In the genomic region with DNA sequence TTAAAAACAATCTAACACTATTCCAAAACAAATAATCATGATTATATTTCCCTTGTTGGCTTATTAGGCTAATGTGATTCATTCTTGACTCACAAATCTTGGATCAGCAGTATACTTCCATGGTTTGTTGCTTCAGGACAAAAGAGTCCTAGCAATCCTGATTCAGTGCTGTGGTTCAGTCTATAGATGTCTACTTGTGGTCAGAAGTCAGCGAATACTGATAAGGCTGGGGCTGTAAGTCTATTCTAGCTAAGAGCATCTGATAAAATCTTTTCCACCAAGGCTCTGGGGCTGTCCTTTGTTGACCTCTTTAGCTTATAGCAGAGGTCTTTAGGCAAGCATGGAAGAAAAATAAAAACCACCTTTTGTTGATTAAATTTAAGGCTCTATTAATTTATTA, we compare ENCODE assay signal across 11 cellular contexts. TPM values are rescaled to one million over a fixed set of nuclear protein-coding genes. Genes with fewer than 3 reads are reported as not detected.
DNase-seq lines count a peak whose midpoint lies in the region; ATAC-seq and TF ChIP-seq lines count a peak whose summit lies in the region.
"Had no signal": no experiment of that assay in that cellular context is flagged by ENCODE, and none has a peak within 500 bp of the region (broad histone marks: within the 10 kb centered on the region; RNA-seq: fewer than 3 reads in every experiment).

No MANE protein-coding gene starts in this region.

- ATAC-seq in esophagus mucosa (peak; percentile 80), HG03520 (IDR thresholded peaks at IDR 0.05; ENCODE audit: unreplicated experiment) (no peak)

- no peaks in the 10 kb centered on the region for H3K27me3 Mint-ChIP-seq in activated CD4-positive, alpha-beta T cell treated with anti-CD3 and anti-CD28 coated beads, Interleukin-2, amount 10 ng/mL, durations not matched to agents 24 days and 14 days

- H3K4me3 Mint-ChIP-seq in activated CD4-positive, alpha-beta T cell treated with anti-CD3 and anti-CD28 coated beads, Interleukin-2, amount 10 ng/mL, durations not matched to agents 24 days and 14 days = no peak overlapping the region
- H3K4me3 Mint-ChIP-seq: nephron had no signal

- H3K36me3 Mint-ChIP-seq in activated CD4-positive, alpha-beta T cell treated with anti-CD3 and anti-CD28 coated beads, Interleukin-2, amount 10 ng/mL, durations not matched to agents 24 days and 14 days (ENCODE audit: low read depth) = peaks cover 6% of the 10 kb centered on the region

- no peak overlapping the region for H3K27ac Mint-ChIP-seq in activated CD4-positive, alpha-beta T cell treated with anti-CD3 and anti-CD28 coated beads, Interleukin-2, amount 10 ng/mL, durations not matched to agents 24 days and 14 days
- H3K27ac Mint-ChIP-seq: nephron had no signal

- intact Hi-C loops in activated CD4-positive, alpha-beta T cell treated with anti-CD3 and anti-CD28 coated beads, Interleukin-2, amount 10 ng/mL, durations not matched to agents 24 days and 14 days (cut with micrococcal nuclease) = no loop called here

- peaks cover 9% of the 10 kb centered on the region for H3K9me3 Mint-ChIP-seq in activated CD4-positive, alpha-beta T cell treated with anti-CD3 and anti-CD28 coated beads, Interleukin-2, amount 10 ng/mL, durations not matched to agents 24 days and 14 days

- no peak overlapping the region; the same call in 1 of the 2 replicates for H3K9ac ChIP-seq in SK-N-SH
- peak overlapping the region; percentile 8 for H3K9ac ChIP-seq in smooth muscle cell (ENCODE audit: low read depth)

- TF ChIP-seq RAD21 in SK-N-SH (IDR thresholded peaks at IDR 0.05; ENCODE audit: low read length) = no peak

- peaks cover 17% of the 10 kb centered on the region for H3K79me2 ChIP-seq in SK-N-SH (ENCODE audit: insufficient read depth)
- peaks cover 40% of the 10 kb centered on the region for H3K79me2 ChIP-seq in smooth muscle cell (ENCODE audit: low read depth)

- peak; percentile 40 for DNase-seq in activated CD4-positive, alpha-beta T cell treated with anti-CD3 and anti-CD28 coated beads, Interleukin-2, amount 10 ng/mL, durations not matched to agents 24 days and 14 days
- DNase-seq in activated CD4-positive, alpha-beta T cell treated with anti-CD3 and anti-CD28 coated beads, Interleukin-2, amount 50 U/mL, for 48 hours = no peak
- DNase-seq in SK-N-SH (peak; percentile 29), smooth muscle cell (lab: John Stamatoyannopoulos, UW; ENCODE audit: unreplicated experiment) (no peak), NCI-H1417 treated with DMSO at 0.1 percent for 48 hours (lab: John Stamatoyannopoulos, UW) (no peak), NCI-H446 treated with DMSO at 0.1 percent for 48 hours (lab: John Stamatoyannopoulos, UW) (no peak)
- DNase-seq: NCI-H69; stimulated activated naive CD4-positive, alpha-beta T cell had no signal

- no peak overlapping the region for H3K4me3 ChIP-seq in SK-N-SH (ENCODE audit: low read depth in 2 of 2, low read length in 1 of 2)
- no peak overlapping the region for H3K4me3 ChIP-seq in smooth muscle cell

- H3F3A ChIP-seq in SK-N-SH (replicated peaks; ENCODE audit: insufficient read depth) = peaks cover 3% of the 10 kb centered on the region
- peaks cover 15% of the 10 kb centered on the region for H3F3A ChIP-seq in smooth muscle cell (ENCODE audit: low read depth)

- H3K4me2 ChIP-seq in SK-N-SH (peak overlapping the region; percentile 22; the same call in 1 of the 2 replicates), smooth muscle cell (peak overlapping the region; percentile 72)

- H3K9me3 ChIP-seq in SK-N-SH = no peaks in the 10 kb centered on the region
- H3K9me3 ChIP-seq in smooth muscle cell (replicated peaks; ENCODE audit: low read depth) = no peaks in the 10 kb centered on the region

- H3K27ac ChIP-seq in SK-N-SH (ENCODE audit: low read depth in 2 of 2, low read length in 1 of 2) (peak overlapping the region; percentile 43 to 67; a peak in 3 of 4 replicates), smooth muscle cell (ENCODE audit: low read depth) (peak overlapping the region; percentile 78)

- POLR2A ChIA-PET in SK-N-SH (lab: Yijun Ruan, JAX) = no interaction called here

- CTCF ChIA-PET in SK-N-SH (lab: Yijun Ruan, JAX) = interaction anchor here (1.0 kb wide), 2 partner anchors 27 to 54 kb away, joined by 3 read pairs; no protein-coding TSS in a partner anchor

- no peak overlapping the region for H2AFZ ChIP-seq in SK-N-SH (ENCODE audit: low read depth)
- no peak overlapping the region for H2AFZ ChIP-seq in smooth muscle cell (ENCODE audit: low read depth)

- H3K36me3 ChIP-seq in SK-N-SH (replicated peaks in 1 of 2; ENCODE audit: control insufficient read depth in 1 of 2, insufficient read depth in 2 of 2, low read length in 1 of 2) = no peaks in the 10 kb centered on the region
- no peaks in the 10 kb centered on the region for H3K36me3 ChIP-seq in smooth muscle cell (ENCODE audit: low read depth)

- 0% methylated on average over 1 of the region's 1 CpG for WGBS in SK-N-SH (ENCODE audit: low lambda C conversion rate)
- 3% methylated on average over 1 of the region's 1 CpG for WGBS in smooth muscle cell (ENCODE audit: low lambda C conversion rate)

- H3K27me3 ChIP-seq in SK-N-SH (ENCODE audit: insufficient read depth) = no peaks in the 10 kb centered on the region
- no peaks in the 10 kb centered on the region for H3K27me3 ChIP-seq in smooth muscle cell (ENCODE audit: low read depth)

- TF ChIP-seq EP300 in SK-N-SH (IDR thresholded peaks at IDR 0.05; ENCODE audit: borderline replicate concordance in 1 of 2, low read depth in 1 of 2, low read length in 1 of 2) = peak in 1 of 2 experiments; percentile 72; a peak in 2 of 4 replicates

- H3K9me2 ChIP-seq in SK-N-SH = no peaks in the 10 kb centered on the region

- peaks cover 8 to 24% of the 10 kb centered on the region in 2 experiments; a peak in 1 of 4 replicates for H3K4me1 ChIP-seq in SK-N-SH (ENCODE audit: control insufficient read depth in 1 of 2, insufficient read depth in 2 of 2, low read depth in 1 of 2, low read length in 1 of 2)
- H3K4me1 ChIP-seq in smooth muscle cell (ENCODE audit: low read depth) = peaks cover 9% of the 10 kb centered on the region

- H4K20me1 ChIP-seq in SK-N-SH (ENCODE audit: insufficient read depth) (no peaks in the 10 kb centered on the region), smooth muscle cell (ENCODE audit: low read depth) (peaks cover 2% of the 10 kb centered on the region)

- TF ChIP-seq CTCF in SK-N-SH (IDR thresholded peaks at IDR 0.05) (no peak), smooth muscle cell (IDR thresholded peaks at IDR 0.05; ENCODE audit: borderline replicate concordance, insufficient read depth, poor library complexity, severe bottlenecking) (no peak)

- peaks cover 22% of the 10 kb centered on the region for H3K4me1 Mint-ChIP-seq in activated CD4-positive, alpha-beta T cell treated with anti-CD3 and anti-CD28 coated beads, Interleukin-2, amount 10 ng/mL, durations not matched to agents 24 days and 14 days

TF ChIP-seq in SK-N-SH, 30 proteins besides CTCF, POLR2A, EP300 and RAD21 (continues in another document):
- TF ChIP-seq CHD2 (IDR thresholded peaks at IDR 0.05; ENCODE audit: low read length, partially characterized antibody) (no peak), SIN3A (IDR thresholded peaks at IDR 0.05; ENCODE audit: borderline replicate concordance, low read depth, low read length) (no peak), NRF1 (IDR thresholded peaks at IDR 0.05; ENCODE audit: low read depth, low read length) (no peak), SMC3 (IDR thresholded peaks at IDR 0.05; ENCODE audit: low read depth, low read length) (no peak), RCOR1 (IDR thresholded peaks at IDR 0.05; ENCODE audit: low read length) (no peak), POLR2AphosphoS5 (IDR thresholded peaks at IDR 0.05; ENCODE audit: low read depth, low read length) (peak; percentile 54; the same call in 1 of the 2 replicates), GABPA (IDR thresholded peaks at IDR 0.05; ENCODE audit: low read depth) (no peak), MEF2A (IDR thresholded peaks at IDR 0.05; ENCODE audit: borderline replicate concordance, low read depth) (no peak), FOXM1 (IDR thresholded peaks at IDR 0.05; ENCODE audit: low read depth) (peak; percentile 61), TCF12 (IDR thresholded peaks at IDR 0.05) (peak; percentile 79)
- TF ChIP-seq, protein P1, sequence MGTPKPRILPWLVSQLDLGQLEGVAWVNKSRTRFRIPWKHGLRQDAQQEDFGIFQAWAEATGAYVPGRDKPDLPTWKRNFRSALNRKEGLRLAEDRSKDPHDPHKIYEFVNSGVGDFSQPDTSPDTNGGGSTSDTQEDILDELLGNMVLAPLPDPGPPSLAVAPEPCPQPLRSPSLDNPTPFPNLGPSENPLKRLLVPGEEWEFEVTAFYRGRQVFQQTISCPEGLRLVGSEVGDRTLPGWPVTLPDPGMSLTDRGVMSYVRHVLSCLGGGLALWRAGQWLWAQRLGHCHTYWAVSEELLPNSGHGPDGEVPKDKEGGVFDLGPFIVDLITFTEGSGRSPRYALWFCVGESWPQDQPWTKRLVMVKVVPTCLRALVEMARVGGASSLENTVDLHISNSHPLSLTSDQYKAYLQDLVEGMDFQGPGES (IDR thresholded peaks at IDR 0.05; ENCODE audit: low read depth, low read length) = no peak
- TF ChIP-seq, protein P2, sequence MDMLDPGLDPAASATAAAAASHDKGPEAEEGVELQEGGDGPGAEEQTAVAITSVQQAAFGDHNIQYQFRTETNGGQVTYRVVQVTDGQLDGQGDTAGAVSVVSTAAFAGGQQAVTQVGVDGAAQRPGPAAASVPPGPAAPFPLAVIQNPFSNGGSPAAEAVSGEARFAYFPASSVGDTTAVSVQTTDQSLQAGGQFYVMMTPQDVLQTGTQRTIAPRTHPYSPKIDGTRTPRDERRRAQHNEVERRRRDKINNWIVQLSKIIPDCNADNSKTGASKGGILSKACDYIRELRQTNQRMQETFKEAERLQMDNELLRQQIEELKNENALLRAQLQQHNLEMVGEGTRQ (IDR thresholded peaks at IDR 0.05; ENCODE audit: borderline replicate concordance, low read depth, low read length) = no peak

RNA-seq across cellular contexts. Expression of gene SMIM3, which starts 4.4 kb away (rescaled TPM):
- 13.8 and 16.6 TPM in 2 replicates for total RNA-seq in activated CD4-positive, alpha-beta T cell treated with anti-CD3 and anti-CD28 coated beads, Interleukin-2, amount 10 ng/mL, durations not matched to agents 24 days and 14 days
- polyA plus RNA-seq in SK-N-SH (2012; rRNA removed) (39.9 and 44.8 TPM in 2 replicates), smooth muscle cell (218 and 261 TPM in 2 replicates)
- polyA plus RNA-seq in SK-N-SH (2012; cell fraction: cytosol; rRNA removed) = 51.4 and 54.9 TPM in 2 replicates
- polyA plus RNA-seq in SK-N-SH (2012; cell fraction: nucleus; rRNA removed) = 18.3 and 21.5 TPM in 2 replicates
- total RNA-seq in esophagus mucosa (17.0 TPM), smooth muscle cell (178 and 190 TPM in 2 replicates)

RNA-seq across cellular contexts. Expression of gene DCTN4, which starts 15.3 kb away (rescaled TPM):
- 43.9 and 44.8 TPM in 2 replicates for total RNA-seq in activated CD4-positive, alpha-beta T cell treated with anti-CD3 and anti-CD28 coated beads, Interleukin-2, amount 10 ng/mL, durations not matched to agents 24 days and 14 days
- polyA plus RNA-seq in SK-N-SH (2012; rRNA removed) (22.8 and 30.5 TPM in 2 replicates), smooth muscle cell (35.2 and 38.7 TPM in 2 replicates)
- polyA plus RNA-seq in SK-N-SH (2012; cell fraction: cytosol; rRNA removed) = 27.9 and 28.4 TPM in 2 replicates
- polyA plus RNA-seq in SK-N-SH (2012; cell fraction: nucleus; rRNA removed) = 26.4 and 39.4 TPM in 2 replicates
- total RNA-seq in esophagus mucosa (49.4 TPM), smooth muscle cell (77.7 and 87.6 TPM in 2 replicates)

Comparison
In these comparisons a context has a peak if more than half of its experiments do, and no peak if none do; other contexts are left out.
1. DNase-seq: peak in activated CD4-positive, alpha-beta T cell treated with anti-CD3 and anti-CD28 coated beads, Interleukin-2, amount 10 ng/mL, durations not matched to agents 24 days and 14 days (single experiment) and SK-N-SH (single experiment); none in activated CD4-positive, alpha-beta T cell treated with anti-CD3 and anti-CD28 coated beads, Interleukin-2, amount 50 U/mL, for 48 hours (0 of 2), smooth muscle cell (single experiment), NCI-H1417 treated with DMSO at 0.1 percent for 48 hours (single experiment) and NCI-H446 treated with DMSO at 0.1 percent for 48 hours (single experiment).